24 cellular contexts compared by ENCODE assay signal in genomic region chr1:31995263-31995662, GRCh38.
"Had no signal": no experiment of that assay in that cellular context is flagged by ENCODE, and none has a peak within 500 bp of the region (broad histone marks: within the 10 kb centered on the region; RNA-seq: fewer than 3 reads in every experiment).

No MANE protein-coding gene starts in this region.

- H3K4me3 ChIP-seq: esophagus squamous epithelium, lung, ovary, right lobe of liver, suprapubic skin had no signal

- H3K27me3 Mint-ChIP-seq: effector memory CD8-positive, alpha-beta T cell; memory B cell; stimulated activated naive CD8-positive, alpha-beta T cell treated with anti-CD3 and anti-CD28 coated beads, Interleukin-15, amount 100 ng/mL, for 72 hours had no signal

- DNase-seq: cortex of kidney; effector memory CD8-positive, alpha-beta T cell; erythroblast; esophagus squamous epithelium; foreskin melanocyte; hypothalamus; immature natural killer cell; islet precursor cell; kidney glomerular epithelial cell; natural killer cell; occipital lobe; ovary; right lobe of liver; small intestine; stimulated activated CD4-positive, alpha-beta T cell treated with anti-CD3 and anti-CD28 coated beads, Interleukin-15, amount 100 ng/mL, for 24 hours; stimulated activated CD4-positive, alpha-beta T cell treated with anti-CD3 and anti-CD28 coated beads, Interleukin-2, amount 100 ng/mL, for 48 hours; stimulated activated naive CD4-positive, alpha-beta T cell; stimulated activated naive CD8-positive, alpha-beta T cell treated with anti-CD3 and anti-CD28 coated beads, Interleukin-15, amount 100 ng/mL, for 72 hours; trophoblast cell had no signal

- H3K27ac ChIP-seq: esophagus squamous epithelium, ovary, right lobe of liver, suprapubic skin had no signal

- H3K4me1 Mint-ChIP-seq: memory B cell had no signal

- H3K4me3 Mint-ChIP-seq: effector memory CD8-positive, alpha-beta T cell; immature natural killer cell; memory B cell; natural killer cell; stimulated activated naive CD8-positive, alpha-beta T cell treated with anti-CD3 and anti-CD28 coated beads, Interleukin-15, amount 100 ng/mL, for 72 hours had no signal

- H3K27me3 ChIP-seq: esophagus squamous epithelium, ovary, right lobe of liver, suprapubic skin had no signal

- H3K27ac Mint-ChIP-seq: effector memory CD8-positive, alpha-beta T cell; immature natural killer cell; memory B cell; natural killer cell; progenitor cell of endocrine pancreas; stimulated activated naive CD8-positive, alpha-beta T cell treated with anti-CD3 and anti-CD28 coated beads, Interleukin-15, amount 100 ng/mL, for 72 hours had no signal

- H3K9me3 ChIP-seq: esophagus squamous epithelium, ovary, right lobe of liver, suprapubic skin had no signal

- H3K36me3 Mint-ChIP-seq: immature natural killer cell, memory B cell, natural killer cell had no signal

- ATAC-seq: effector memory CD8-positive, alpha-beta T cell; left lobe of liver; natural killer cell; right lobe of liver; stimulated activated naive CD8-positive, alpha-beta T cell treated with anti-CD3 and anti-CD28 coated beads, Interleukin-15, amount 100 ng/mL, for 72 hours had no signal

- H3K4me1 ChIP-seq: esophagus squamous epithelium, right lobe of liver, suprapubic skin had no signal

- H3K36me3 ChIP-seq: esophagus squamous epithelium, ovary, right lobe of liver, suprapubic skin had no signal

- H3K9me3 Mint-ChIP-seq: effector memory CD8-positive, alpha-beta T cell; immature natural killer cell; memory B cell; natural killer cell; stimulated activated naive CD8-positive, alpha-beta T cell treated with anti-CD3 and anti-CD28 coated beads, Interleukin-15, amount 100 ng/mL, for 72 hours had no signal
